In genomic region chr12:101414533-101415119, GRCh38 we compare ENCODE assay signal across 8 cellular contexts. TPM values are rescaled to one million over a fixed set of nuclear protein-coding genes. Genes with fewer than 3 reads are reported as not detected.
DNase-seq lines count a peak whose midpoint lies in the region; ATAC-seq and TF ChIP-seq lines count a peak whose summit lies in the region.

No MANE protein-coding gene starts in this region.

- H3K9me3 ChIP-seq in prostate gland: no peaks in the 10 kb centered on the region

- H3K36me3 ChIP-seq in prostate gland: no peaks in the 10 kb centered on the region

- DNase-seq in DMS153 treated with DMSO at 0.1 percent for 48 hours (lab: John Stamatoyannopoulos, UW; ENCODE audit: unreplicated experiment) (peak; percentile 2), GM20000 (ENCODE audit: low spot score) (peak; percentile 56), NCI-H146 treated with DMSO at 0.1 percent for 48 hours (lab: John Stamatoyannopoulos, UW; ENCODE audit: unreplicated experiment) (peak; percentile 29), T1000 (lab: John Stamatoyannopoulos, UW) (peak; percentile 8), fibroblast of villous mesenchyme (ENCODE audit: low read depth) (peak; percentile 75), prostate gland (ENCODE audit: low spot score) (peak; percentile 46), ecto neural progenitor cell (ENCODE audit: low spot score) (no peak)

- TF ChIP-seq CTCF in GM20000 (IDR thresholded peaks at IDR 0.05; ENCODE audit: extremely low read depth, missing control alignments) (peak; percentile 10), fibroblast of villous mesenchyme (IDR thresholded peaks at IDR 0.05; ENCODE audit: insufficient read depth, low read depth, low read length) (peak; percentile 63), prostate gland (IDR thresholded peaks at IDR 0.05) (peak; percentile 31 to 76 (median 66))

- H3K4me1 ChIP-seq in prostate gland (replicated peaks): no peaks in the 10 kb centered on the region

- intact Hi-C loops in prostate gland (cut with DNase I): loop anchor here (5.0 kb wide), 1 partner anchor 428 kb away; no protein-coding TSS in a partner anchor

- H3K27ac ChIP-seq in prostate gland: no peak overlapping the region

- no peak for TF ChIP-seq POLR2A in prostate gland (IDR thresholded peaks at IDR 0.05)

- 0% methylated on average over 2 of the region's 2 CpGs for WGBS in prostate gland

- no peak overlapping the region for H3K4me3 ChIP-seq in fibroblast of villous mesenchyme (ENCODE audit: low read depth, low read length)
- no peak overlapping the region for H3K4me3 ChIP-seq in prostate gland

- no peak for ATAC-seq in GM18873 (IDR thresholded peaks at IDR 0.05; ENCODE audit: low FRiP score, unreplicated experiment)

- H3K27me3 ChIP-seq in prostate gland (replicated peaks; ENCODE audit: insufficient read depth): no peaks in the 10 kb centered on the region

RNA-seq across cellular contexts. Expression of gene ARL1, which starts 7.1 kb away (rescaled TPM):
- total RNA-seq in fibroblast of villous mesenchyme (76.7 and 114 TPM in 2 replicates), prostate gland (10 to 100 TPM; 50.2 to 95.0 TPM)

Comparison
In these comparisons a context has a peak if more than half of its experiments do, and no peak if none do; other contexts are left out.
1. CTCF ChIP-seq: peak in every context shown above with its lines; median percentile 66 in prostate gland; 63 in fibroblast of villous mesenchyme; 10 in GM20000.